8 cellular contexts compared by ENCODE assay signal in the genomic region with DNA sequence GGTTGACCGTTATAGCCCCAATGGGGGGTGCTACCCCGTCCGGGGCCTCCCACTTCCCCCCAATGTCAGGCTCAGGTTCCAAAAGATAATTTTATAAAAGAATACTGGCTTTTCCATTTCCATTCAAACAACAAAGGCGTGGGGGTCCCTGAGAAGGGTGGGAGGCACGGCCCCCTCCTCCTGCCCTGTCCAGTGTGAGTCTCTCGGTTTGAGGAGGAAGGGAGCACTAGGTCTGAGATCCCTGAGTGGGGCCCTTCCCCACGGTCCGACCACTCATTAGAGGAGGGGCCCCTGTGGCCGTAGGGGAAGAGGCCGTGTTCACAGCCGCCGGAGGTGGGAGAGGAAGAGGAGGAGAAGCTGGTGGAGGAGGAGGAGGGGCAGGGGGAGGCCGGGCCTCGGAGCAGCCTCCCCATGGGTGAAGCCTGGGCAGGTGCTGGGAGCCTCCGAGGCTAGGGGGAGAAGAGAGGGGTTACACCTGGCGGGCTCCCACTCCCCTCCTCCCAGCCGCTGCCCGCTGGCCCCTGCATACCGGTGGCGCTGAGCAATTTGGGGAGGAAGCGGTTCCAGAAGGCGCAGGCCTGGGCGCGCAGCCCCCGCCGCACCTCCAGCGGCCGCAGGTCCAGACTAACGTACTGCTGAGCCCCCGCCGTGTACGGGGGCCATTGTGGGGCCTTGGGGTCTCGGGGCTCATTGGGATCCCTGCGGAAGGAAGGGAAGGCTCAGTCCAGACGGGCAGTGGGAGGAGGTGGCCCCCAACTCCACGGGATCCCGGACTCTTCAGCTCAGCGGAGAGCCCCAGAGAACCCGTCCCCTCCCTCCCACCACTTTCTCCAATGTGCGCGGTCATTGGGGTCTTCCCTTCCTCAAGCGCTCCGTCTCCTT. TPM values are rescaled to one million over a fixed set of nuclear protein-coding genes. Genes with fewer than 3 reads are reported as not detected.
DNase-seq lines count a peak whose midpoint lies in the region; ATAC-seq and TF ChIP-seq lines count a peak whose summit lies in the region.

No MANE protein-coding gene starts in this region.

- peak overlapping the region; percentile 58 for H3K4me2 ChIP-seq in mesenchymal stem cell (ENCODE audit: low read length, poor library complexity, severe bottlenecking)

- H2BK12ac ChIP-seq in mesenchymal stem cell (ENCODE audit: low read length in 2 of 2): peak overlapping the region in 1 of 2 experiments; percentile 61

- H3K14ac ChIP-seq in mesenchymal stem cell (ENCODE audit: low read length in 2 of 2): no peak overlapping the region

- CTCF ChIA-PET in HEK293 (lab: Yijun Ruan, JAX): interaction anchor here (0.7 to 2.1 kb wide), 4 partner anchors 168 to 550 kb away, joined by 3 to 10 read pairs (median 6); no protein-coding TSS in a partner anchor

- peak overlapping the region in 1 of 2 experiments; percentile 23 for H3K23ac ChIP-seq in mesenchymal stem cell (ENCODE audit: low read length in 2 of 2)

- peak overlapping the region; percentile 73 to 85 for H3K18ac ChIP-seq in mesenchymal stem cell (ENCODE audit: low read depth in 1 of 2, low read length in 2 of 2)

- H3K79me1 ChIP-seq in mesenchymal stem cell (replicated peaks; ENCODE audit: low read length, poor library complexity, severe bottlenecking): peaks cover 3% of the 10 kb centered on the region

- H3K4ac ChIP-seq in mesenchymal stem cell (ENCODE audit: low read depth in 1 of 2, low read length in 2 of 2): peak overlapping the region; percentile 57 to 97

- peak overlapping the region; percentile 93 for H4K8ac ChIP-seq in mesenchymal stem cell (ENCODE audit: low read length)

- peaks cover 7% of the 10 kb centered on the region for H3K27me3 ChIP-seq in brain microvascular endothelial cell (replicated peaks)
- H3K27me3 ChIP-seq in mesenchymal stem cell (ENCODE audit: control insufficient read depth in 1 of 2, insufficient read depth in 1 of 2, low read length in 2 of 2): peaks cover 2 to 24% of the 10 kb centered on the region in 2 experiments
- no peaks in the 10 kb centered on the region for H3K27me3 ChIP-seq in vagina

- TF ChIP-seq CTCF in 22Rv1 (IDR thresholded peaks at IDR 0.05) (no peak), HEK293 (tag by site-specific recombination; IDR thresholded peaks at IDR 0.05) (no peak), brain microvascular endothelial cell (IDR thresholded peaks at IDR 0.05; ENCODE audit: low read depth, low read length, missing control alignments) (no peak), vagina (IDR thresholded peaks at IDR 0.05) (no peak)

- peak overlapping the region; percentile 89 for H2BK120ac ChIP-seq in mesenchymal stem cell (ENCODE audit: low read depth, low read length)

- intact Hi-C loops in vagina (cut with DNase I): no loop called here

- DNase-seq in brain microvascular endothelial cell: no peak
- no peak for DNase-seq in mesenchymal stem cell
- no peak for DNase-seq in vagina (ENCODE audit: extremely low spot score in 2 of 2)
- no peak for DNase-seq in KBM-7
- DNase-seq in AML-193 (lab: John Stamatoyannopoulos, UW): no peak

- H3K4me3 ChIP-seq in HEK293 (ENCODE audit: low read depth, low read length) (no peak overlapping the region), brain microvascular endothelial cell (ENCODE audit: low read depth, low read length) (peak overlapping the region; percentile 54), mesenchymal stem cell (ENCODE audit: insufficient read depth in 1 of 2, low read depth in 1 of 2, low read length in 2 of 2) (peak overlapping the region; percentile 35 to 81), vagina (peak overlapping the region; percentile 63 to 90)

- no peak overlapping the region for H2BK5ac ChIP-seq in mesenchymal stem cell (ENCODE audit: low read depth, low read length, poor library complexity, severe bottlenecking)

- peaks cover 4% of the 10 kb centered on the region; the same call in 1 of the 2 replicates for H3K4me1 ChIP-seq in HEK293 (ENCODE audit: control insufficient read depth, insufficient read depth, low read length)
- H3K4me1 ChIP-seq in mesenchymal stem cell (ENCODE audit: control insufficient read depth, insufficient read depth, low read depth, low read length): peaks cover 40% of the 10 kb centered on the region
- peaks cover 51% of the 10 kb centered on the region for H3K4me1 ChIP-seq in vagina

- H3K27ac ChIP-seq in 22Rv1 (peak overlapping the region; percentile 99), HEK293 (ENCODE audit: extremely low read depth, low read depth, low read length) (no peak overlapping the region), brain microvascular endothelial cell (peak overlapping the region; percentile 60), mesenchymal stem cell (ENCODE audit: low read length, poor library complexity, severe bottlenecking) (peak overlapping the region; percentile 90), vagina (peak overlapping the region; percentile 93)

- H3K36me3 ChIP-seq in HEK293 (ENCODE audit: control insufficient read depth in 2 of 2, insufficient read depth in 1 of 2, low read length in 2 of 2) (peaks cover 0 to 30% of the 10 kb centered on the region in 2 experiments; a peak in 1 of 3 replicates), brain microvascular endothelial cell (replicated peaks) (peaks cover 29% of the 10 kb centered on the region), mesenchymal stem cell (ENCODE audit: control insufficient read depth in 1 of 2, insufficient read depth in 2 of 2, low read depth in 1 of 2, low read length in 2 of 2) (peaks cover 30 to 32% of the 10 kb centered on the region in 2 experiments), vagina (peaks cover under 1 to 24% of the 10 kb centered on the region in 2 donors)

- H3K9me3 ChIP-seq in HEK293 (ENCODE audit: control insufficient read depth, insufficient read depth, low read depth, low read length): no peaks in the 10 kb centered on the region
- no peaks in the 10 kb centered on the region for H3K9me3 ChIP-seq in mesenchymal stem cell (ENCODE audit: control insufficient read depth, low read length)
- H3K9me3 ChIP-seq in vagina: no peaks in the 10 kb centered on the region

- WGBS in mesenchymal stem cell: 53% methylated on average over 36 of the region's 43 CpGs

- peak overlapping the region; percentile 91 for H2AK5ac ChIP-seq in mesenchymal stem cell (ENCODE audit: low read length, severe bottlenecking)

- no peak for TF ChIP-seq POLR2A in vagina (IDR thresholded peaks at IDR 0.05)

- peak overlapping the region; percentile 78 for H3K9ac ChIP-seq in mesenchymal stem cell (ENCODE audit: low read length)

- in situ Hi-C loops in brain microvascular endothelial cell (cut with HindIII; ENCODE audit: low pct_ligation_motif_present, low sequenced_read_pairs) (no loop called here), KBM-7 (cut with MboI; ENCODE audit: low pct_unique_long_range_greater_than_20kb, low sequenced_read_pairs) (no loop called here)

- peak overlapping the region; percentile 87 for H2BK15ac ChIP-seq in mesenchymal stem cell (ENCODE audit: low read depth, poor library complexity, severe bottlenecking)

- peak overlapping the region; percentile 36 for H2AFZ ChIP-seq in mesenchymal stem cell (ENCODE audit: low read depth, low read length)

- no peak for ATAC-seq in HG02588 (IDR thresholded peaks at IDR 0.05; ENCODE audit: unreplicated experiment)

- POLR2A ChIA-PET in HEK293 (lab: Yijun Ruan, JAX): interaction anchor here (0.6 to 8.7 kb wide), 5 partner anchors 14 to 352 kb away, joined by 3 to 198 read pairs (median 4); a partner anchor contains a TSS

- peak overlapping the region; percentile 92 for H4K91ac ChIP-seq in mesenchymal stem cell (ENCODE audit: low read length)

TF ChIP-seq in HEK293, 187 proteins besides CTCF, POLR2A, EP300 and RAD21:
- TF ChIP-seq, protein P1, sequence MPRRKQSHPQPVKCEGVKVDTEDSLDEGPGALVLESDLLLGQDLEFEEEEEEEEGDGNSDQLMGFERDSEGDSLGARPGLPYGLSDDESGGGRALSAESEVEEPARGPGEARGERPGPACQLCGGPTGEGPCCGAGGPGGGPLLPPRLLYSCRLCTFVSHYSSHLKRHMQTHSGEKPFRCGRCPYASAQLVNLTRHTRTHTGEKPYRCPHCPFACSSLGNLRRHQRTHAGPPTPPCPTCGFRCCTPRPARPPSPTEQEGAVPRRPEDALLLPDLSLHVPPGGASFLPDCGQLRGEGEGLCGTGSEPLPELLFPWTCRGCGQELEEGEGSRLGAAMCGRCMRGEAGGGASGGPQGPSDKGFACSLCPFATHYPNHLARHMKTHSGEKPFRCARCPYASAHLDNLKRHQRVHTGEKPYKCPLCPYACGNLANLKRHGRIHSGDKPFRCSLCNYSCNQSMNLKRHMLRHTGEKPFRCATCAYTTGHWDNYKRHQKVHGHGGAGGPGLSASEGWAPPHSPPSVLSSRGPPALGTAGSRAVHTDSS (tag by site-specific recombination; IDR thresholded peaks at IDR 0.05): peak; percentile 35; the same call in 1 of the 2 replicates
- TF ChIP-seq, protein P2, sequence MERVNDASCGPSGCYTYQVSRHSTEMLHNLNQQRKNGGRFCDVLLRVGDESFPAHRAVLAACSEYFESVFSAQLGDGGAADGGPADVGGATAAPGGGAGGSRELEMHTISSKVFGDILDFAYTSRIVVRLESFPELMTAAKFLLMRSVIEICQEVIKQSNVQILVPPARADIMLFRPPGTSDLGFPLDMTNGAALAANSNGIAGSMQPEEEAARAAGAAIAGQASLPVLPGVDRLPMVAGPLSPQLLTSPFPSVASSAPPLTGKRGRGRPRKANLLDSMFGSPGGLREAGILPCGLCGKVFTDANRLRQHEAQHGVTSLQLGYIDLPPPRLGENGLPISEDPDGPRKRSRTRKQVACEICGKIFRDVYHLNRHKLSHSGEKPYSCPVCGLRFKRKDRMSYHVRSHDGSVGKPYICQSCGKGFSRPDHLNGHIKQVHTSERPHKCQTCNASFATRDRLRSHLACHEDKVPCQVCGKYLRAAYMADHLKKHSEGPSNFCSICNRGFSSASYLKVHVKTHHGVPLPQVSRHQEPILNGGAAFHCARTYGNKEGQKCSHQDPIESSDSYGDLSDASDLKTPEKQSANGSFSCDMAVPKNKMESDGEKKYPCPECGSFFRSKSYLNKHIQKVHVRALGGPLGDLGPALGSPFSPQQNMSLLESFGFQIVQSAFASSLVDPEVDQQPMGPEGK (tag by site-specific recombination; IDR thresholded peaks at IDR 0.05): no peak
- TF ChIP-seq EGR2 (tag by site-specific recombination; IDR thresholded peaks at IDR 0.05; ENCODE audit: low read depth) (peak; percentile 20; the same call in 1 of the 2 replicates), ZNF366 (tag by site-specific recombination; conservative IDR thresholded peaks at IDR 0.05) (peak; percentile 4)

RNA-seq across cellular contexts. Expression of a gene that starts 1.4 kb away (rescaled TPM):
- polyA plus RNA-seq in mesenchymal stem cell (2013, experiment 1 of 2): 1.4 TPM
- 1.4 TPM for polyA plus RNA-seq in mesenchymal stem cell (2013, experiment 2 of 2)
- total RNA-seq in vagina: 3.4 TPM

RNA-seq across cellular contexts. Expression of a gene that starts 4.8 kb away (rescaled TPM):
- 0.84 TPM for polyA plus RNA-seq in mesenchymal stem cell (2013, experiment 1 of 2)
- polyA plus RNA-seq in mesenchymal stem cell (2013, experiment 2 of 2): 0.96 TPM
- 9.3 TPM for total RNA-seq in vagina

RNA-seq across cellular contexts. Expression of a gene that starts 16.0 kb away (rescaled TPM):
- 66.1 TPM for polyA plus RNA-seq in mesenchymal stem cell (2013, experiment 1 of 2)
- 61.3 TPM for polyA plus RNA-seq in mesenchymal stem cell (2013, experiment 2 of 2)
- 96.5 TPM for total RNA-seq in vagina

RNA-seq across cellular contexts. Expression of a gene that starts 23.7 kb away (rescaled TPM):
- polyA plus RNA-seq in mesenchymal stem cell (2013, experiment 1 of 2): 61.5 TPM
- polyA plus RNA-seq in mesenchymal stem cell (2013, experiment 2 of 2): 61.7 TPM
- 52.1 TPM for total RNA-seq in vagina

RNA-seq across cellular contexts. Expression of a gene that starts 38.4 kb away (rescaled TPM):
- 17.9 TPM for polyA plus RNA-seq in mesenchymal stem cell (2013, experiment 1 of 2)
- polyA plus RNA-seq in mesenchymal stem cell (2013, experiment 2 of 2): 18.1 TPM
- total RNA-seq in vagina: 15.7 TPM
